Comparison of ENCODE assay signal across 1 cellular context in the genomic region with DNA sequence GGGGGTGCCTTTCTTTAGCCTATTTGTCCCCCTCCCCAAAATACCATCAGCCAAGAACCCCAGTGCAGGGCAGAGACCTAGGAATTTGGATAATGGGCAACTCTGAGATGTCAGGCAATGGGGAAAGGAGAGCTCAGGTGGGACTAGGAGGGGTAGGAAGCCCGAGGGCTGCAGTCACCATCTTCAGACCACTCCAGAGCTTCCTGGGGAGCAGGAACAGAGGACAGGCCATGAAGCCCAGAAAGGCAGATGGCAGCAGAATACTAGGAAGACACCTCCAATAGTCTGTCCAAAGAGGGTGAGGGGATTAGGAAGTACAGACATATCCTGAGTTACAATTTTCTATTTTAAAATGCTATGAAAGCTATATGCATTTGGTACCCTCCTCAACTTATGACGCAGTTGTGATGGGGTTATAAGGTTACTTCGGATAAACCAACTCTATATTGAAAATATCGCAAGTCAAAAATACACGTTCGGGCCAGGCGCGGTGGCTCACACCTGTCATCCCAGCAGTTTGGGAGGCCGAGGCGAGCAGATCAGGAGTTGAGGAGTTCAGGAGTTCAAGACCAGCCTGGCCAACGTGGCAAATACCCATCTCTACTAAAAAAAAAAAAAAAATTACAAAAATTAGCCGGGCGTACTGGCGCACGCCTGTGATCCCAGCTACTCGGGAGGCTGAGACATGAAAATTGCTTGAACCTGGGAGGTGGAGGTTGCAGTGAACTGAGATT.
TF ChIP-seq lines count a peak whose summit lies in the region.

No MANE protein-coding gene starts in this region.

TF ChIP-seq in SK-N-SH, 30 proteins besides CTCF, POLR2A, EP300 and RAD21 (continued from another document):
- TF ChIP-seq, protein P1, sequence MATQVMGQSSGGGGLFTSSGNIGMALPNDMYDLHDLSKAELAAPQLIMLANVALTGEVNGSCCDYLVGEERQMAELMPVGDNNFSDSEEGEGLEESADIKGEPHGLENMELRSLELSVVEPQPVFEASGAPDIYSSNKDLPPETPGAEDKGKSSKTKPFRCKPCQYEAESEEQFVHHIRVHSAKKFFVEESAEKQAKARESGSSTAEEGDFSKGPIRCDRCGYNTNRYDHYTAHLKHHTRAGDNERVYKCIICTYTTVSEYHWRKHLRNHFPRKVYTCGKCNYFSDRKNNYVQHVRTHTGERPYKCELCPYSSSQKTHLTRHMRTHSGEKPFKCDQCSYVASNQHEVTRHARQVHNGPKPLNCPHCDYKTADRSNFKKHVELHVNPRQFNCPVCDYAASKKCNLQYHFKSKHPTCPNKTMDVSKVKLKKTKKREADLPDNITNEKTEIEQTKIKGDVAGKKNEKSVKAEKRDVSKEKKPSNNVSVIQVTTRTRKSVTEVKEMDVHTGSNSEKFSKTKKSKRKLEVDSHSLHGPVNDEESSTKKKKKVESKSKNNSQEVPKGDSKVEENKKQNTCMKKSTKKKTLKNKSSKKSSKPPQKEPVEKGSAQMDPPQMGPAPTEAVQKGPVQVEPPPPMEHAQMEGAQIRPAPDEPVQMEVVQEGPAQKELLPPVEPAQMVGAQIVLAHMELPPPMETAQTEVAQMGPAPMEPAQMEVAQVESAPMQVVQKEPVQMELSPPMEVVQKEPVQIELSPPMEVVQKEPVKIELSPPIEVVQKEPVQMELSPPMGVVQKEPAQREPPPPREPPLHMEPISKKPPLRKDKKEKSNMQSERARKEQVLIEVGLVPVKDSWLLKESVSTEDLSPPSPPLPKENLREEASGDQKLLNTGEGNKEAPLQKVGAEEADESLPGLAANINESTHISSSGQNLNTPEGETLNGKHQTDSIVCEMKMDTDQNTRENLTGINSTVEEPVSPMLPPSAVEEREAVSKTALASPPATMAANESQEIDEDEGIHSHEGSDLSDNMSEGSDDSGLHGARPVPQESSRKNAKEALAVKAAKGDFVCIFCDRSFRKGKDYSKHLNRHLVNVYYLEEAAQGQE (IDR thresholded peaks at IDR 0.05; ENCODE audit: low read depth, low read length) = no peak
- TF ChIP-seq JUND (IDR thresholded peaks at IDR 0.05) = no peak
- TF ChIP-seq EZH2phosphoT487 (IDR thresholded peaks at IDR 0.05; ENCODE audit: borderline replicate concordance, low read depth) = no peak
- TF ChIP-seq, protein P2, sequence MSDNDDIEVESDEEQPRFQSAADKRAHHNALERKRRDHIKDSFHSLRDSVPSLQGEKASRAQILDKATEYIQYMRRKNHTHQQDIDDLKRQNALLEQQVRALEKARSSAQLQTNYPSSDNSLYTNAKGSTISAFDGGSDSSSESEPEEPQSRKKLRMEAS (IDR thresholded peaks at IDR 0.05; ENCODE audit: low read depth) = no peak
- TF ChIP-seq GABPA (IDR thresholded peaks at IDR 0.05; ENCODE audit: low read depth) = no peak
- no peak for TF ChIP-seq MXI1 (IDR thresholded peaks at IDR 0.05; ENCODE audit: low read depth, low read length)
